Comparison of ENCODE assay signal across 12 cellular contexts in genomic region chr2:65388051-65388531, GRCh38. TPM values are rescaled to one million over a fixed set of nuclear protein-coding genes. Genes with fewer than 3 reads are reported as not detected.
DNase-seq lines count a peak whose midpoint lies in the region; ATAC-seq and TF ChIP-seq lines count a peak whose summit lies in the region.
"Had no signal": no experiment of that assay in that cellular context is flagged by ENCODE, and none has a peak within 500 bp of the region (broad histone marks: within the 10 kb centered on the region; RNA-seq: fewer than 3 reads in every experiment).

No MANE protein-coding gene starts in this region.

- CTCF ChIA-PET in CD8-positive, alpha-beta memory T cell (lab: Charles Lee), result no interaction called here

- H3K9me3 ChIP-seq in CD8-positive, alpha-beta memory T cell (ENCODE audit: low read length), result no peaks in the 10 kb centered on the region

- no peak overlapping the region for H3K4me3 Mint-ChIP-seq in osteocyte (ENCODE audit: unreplicated experiment)
- no peak overlapping the region for H3K4me3 Mint-ChIP-seq in CD8-positive, alpha-beta memory T cell
- H3K4me3 Mint-ChIP-seq: activated CD8-positive, alpha-beta T cell treated with anti-CD3 and anti-CD28 coated beads for 36 hours; central memory CD8-positive, alpha-beta T cell; neural crest cell had no signal

- peaks cover 3% of the 10 kb centered on the region for H3K36me3 Mint-ChIP-seq in osteocyte (ENCODE audit: unreplicated experiment)
- no peaks in the 10 kb centered on the region for H3K36me3 Mint-ChIP-seq in CD8-positive, alpha-beta memory T cell

- peak; percentile 81 for DNase-seq in osteocyte (ENCODE audit: extremely low spot score, unreplicated experiment)
- DNase-seq in CD8-positive, alpha-beta memory T cell, result no peak
- DNase-seq in CD1c-positive myeloid dendritic cell (ENCODE audit: extremely low spot score), result no peak
- DNase-seq in AML-193 (lab: John Stamatoyannopoulos, UW), result no peak
- DNase-seq in GDM1 (lab: John Stamatoyannopoulos, UW), result no peak
- DNase-seq: activated CD8-positive, alpha-beta T cell treated with anti-CD3 and anti-CD28 coated beads for 36 hours; DND-41 had no signal

- H3K4me1 Mint-ChIP-seq in osteocyte (ENCODE audit: unreplicated experiment), result peaks cover 60% of the 10 kb centered on the region
- H3K4me1 Mint-ChIP-seq in CD8-positive, alpha-beta memory T cell, result peaks cover under 1 to 10% (median 7%) of the 10 kb centered on the region in 3 donors

- TF ChIP-seq CTCF in osteocyte (IDR thresholded peaks at IDR 0.05), result no peak

- peak; percentile 63 for ATAC-seq in GM18873 (IDR thresholded peaks at IDR 0.05; ENCODE audit: low FRiP score, unreplicated experiment)
- ATAC-seq in HG02610 (IDR thresholded peaks at IDR 0.05; ENCODE audit: unreplicated experiment), result peak; percentile 63
- peak; percentile 62 for ATAC-seq in HG03565 (IDR thresholded peaks at IDR 0.05; ENCODE audit: unreplicated experiment)
- ATAC-seq: activated CD8-positive, alpha-beta T cell treated with anti-CD3 and anti-CD28 coated beads for 36 hours had no signal

- no peak overlapping the region for H3K4me3 ChIP-seq in CD8-positive, alpha-beta memory T cell (ENCODE audit: low read length)

- no peaks in the 10 kb centered on the region for H3K9me3 Mint-ChIP-seq in osteocyte (ENCODE audit: unreplicated experiment)
- H3K9me3 Mint-ChIP-seq in CD8-positive, alpha-beta memory T cell, result no peaks in the 10 kb centered on the region
- H3K9me3 Mint-ChIP-seq: activated CD8-positive, alpha-beta T cell treated with anti-CD3 and anti-CD28 coated beads for 36 hours; central memory CD8-positive, alpha-beta T cell; neural crest cell had no signal

- POLR2A ChIA-PET in CD8-positive, alpha-beta memory T cell (lab: Charles Lee), result no interaction called here

- H3K4me1 ChIP-seq in CD8-positive, alpha-beta memory T cell (ENCODE audit: insufficient read depth, low read length), result peaks cover 3% of the 10 kb centered on the region

- no peaks in the 10 kb centered on the region for H3K27me3 ChIP-seq in CD8-positive, alpha-beta memory T cell (ENCODE audit: insufficient read depth, low read length, poor library complexity, severe bottlenecking)

- no peaks in the 10 kb centered on the region for H3K36me3 ChIP-seq in CD8-positive, alpha-beta memory T cell (ENCODE audit: insufficient read depth, low read length)

- H3K27ac Mint-ChIP-seq in osteocyte (ENCODE audit: unreplicated experiment), result no peak overlapping the region
- peak overlapping the region in 1 of 8 donors; percentile 57 for H3K27ac Mint-ChIP-seq in CD8-positive, alpha-beta memory T cell
- H3K27ac Mint-ChIP-seq: activated CD8-positive, alpha-beta T cell treated with anti-CD3 and anti-CD28 coated beads for 36 hours had no signal

- H3K27ac ChIP-seq in CD8-positive, alpha-beta memory T cell (ENCODE audit: low read depth, low read length), result no peak overlapping the region

- no peaks in the 10 kb centered on the region for H3K27me3 Mint-ChIP-seq in osteocyte (ENCODE audit: unreplicated experiment)
- peaks cover 4 to 5% of the 10 kb centered on the region in 2 donors for H3K27me3 Mint-ChIP-seq in CD8-positive, alpha-beta memory T cell
- H3K27me3 Mint-ChIP-seq: central memory CD8-positive, alpha-beta T cell had no signal

RNA-seq across cellular contexts. Expression of gene SPRED2, which starts 44.3 kb away (rescaled TPM):
- 44.4 and 46.3 TPM in 2 replicates for total RNA-seq in osteocyte
- 1 to 10 TPM; 3.0 to 4.0 TPM for total RNA-seq in CD8-positive, alpha-beta memory T cell
- polyA plus RNA-seq in CD8-positive, alpha-beta memory T cell, result 1.3 TPM
